ENCODE assay signal across 28 cellular contexts in the genomic region with DNA sequence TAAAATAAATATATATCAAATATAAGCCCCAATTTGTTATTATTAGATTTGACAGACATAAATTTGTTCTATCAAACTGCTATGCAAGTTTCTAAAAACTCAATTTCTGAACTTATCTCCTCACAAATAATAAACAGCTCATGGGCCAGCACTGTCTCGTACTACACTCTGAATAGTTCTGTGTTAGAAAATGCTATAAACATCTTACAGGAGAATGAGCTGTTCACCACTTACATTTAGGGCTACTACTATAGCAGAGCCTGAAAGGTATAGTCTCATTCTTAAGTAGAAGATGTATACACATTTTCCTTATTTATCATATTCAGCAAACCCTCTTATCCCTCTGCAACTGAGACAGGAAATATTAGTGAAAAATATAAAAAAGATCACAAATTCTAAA. TPM values are rescaled to one million over a fixed set of nuclear protein-coding genes. Genes with fewer than 3 reads are reported as not detected.
"Had no signal": no experiment of that assay in that cellular context is flagged by ENCODE, and none has a peak within 500 bp of the region (broad histone marks: within the 10 kb centered on the region; RNA-seq: fewer than 3 reads in every experiment).

No MANE protein-coding gene starts in this region.

- H3K27me3 Mint-ChIP-seq: activated CD4-positive, alpha-beta memory T cell treated with anti-CD3 and anti-CD28 coated beads, Interleukin-2, amount 10 ng/mL, durations not matched to agents 7 days and 5 days had no signal

- H3K4me1 ChIP-seq: breast epithelium, sigmoid colon, suprapubic skin, transverse colon, uterus had no signal

- H3K9me3 Mint-ChIP-seq: activated CD4-positive, alpha-beta memory T cell treated with anti-CD3 and anti-CD28 coated beads, Interleukin-2, amount 10 ng/mL, durations not matched to agents 7 days and 5 days had no signal

- H3K4me1 Mint-ChIP-seq: mesothelial cell of epicardium had no signal

- ATAC-seq: foreskin keratinocyte, left lobe of liver, SK-N-SH treated with all-trans-retinoic acid at 6 μM for 48 hours had no signal

- H3K4me3 Mint-ChIP-seq: activated CD4-positive, alpha-beta memory T cell treated with anti-CD3 and anti-CD28 coated beads, Interleukin-2, amount 10 ng/mL, durations not matched to agents 7 days and 5 days; mesothelial cell of epicardium; nephron progenitor cell had no signal

- FAIRE-seq: astrocyte, keratinocyte had no signal

- H3K36me3 ChIP-seq: breast epithelium, sigmoid colon, suprapubic skin, transverse colon, uterus had no signal

- H3K27ac ChIP-seq: breast epithelium, coronary artery, foreskin keratinocyte, sigmoid colon, suprapubic skin, transverse colon, uterus, VCaP had no signal

- H3K27me3 ChIP-seq: breast epithelium, foreskin keratinocyte, sigmoid colon, suprapubic skin, transverse colon, uterus had no signal

- H3K9me3 ChIP-seq: breast epithelium, sigmoid colon, suprapubic skin, transverse colon, uterus had no signal

- DNase-seq: activated CD4-positive, alpha-beta memory T cell treated with anti-CD3 and anti-CD28 coated beads, Interleukin-2, amount 10 ng/mL, durations not matched to agents 7 days and 5 days; activated CD4-positive, alpha-beta T cell treated with anti-CD3 and anti-CD28 coated beads for 4 hours; activated gamma-delta T cell treated with Interleukin-2 at 50 U/mL for 16 hours; foreskin keratinocyte; nephron progenitor cell; occipital lobe; posterior cingulate gyrus; sigmoid colon; stimulated activated CD4-positive, alpha-beta T cell treated with anti-CD3 and anti-CD28 coated beads, Interleukin-4, amount 100 ng/mL, for 4 hours; stimulated activated naive CD4-positive, alpha-beta T cell treated with Interleukin-2 at 50 U/mL for 16 hours; T1000; transverse colon; uterus had no signal

- H3K4me3 ChIP-seq: breast epithelium, coronary artery, lung, sigmoid colon, suprapubic skin, transverse colon, uterus had no signal

- H3K27ac Mint-ChIP-seq: activated CD4-positive, alpha-beta memory T cell treated with anti-CD3 and anti-CD28 coated beads, Interleukin-2, amount 10 ng/mL, durations not matched to agents 7 days and 5 days; mesothelial cell of epicardium; nephron progenitor cell had no signal

RNA-seq across cellular contexts. Expression of a gene that starts 18.2 kb away (rescaled TPM):
- total RNA-seq: activated CD4-positive, alpha-beta memory T cell treated with anti-CD3 and anti-CD28 coated beads, Interleukin-2, amount 10 ng/mL, durations not matched to agents 7 days and 5 days; astrocyte; breast epithelium; epithelial cell of proximal tubule; fibroblast of lung; foreskin keratinocyte; left lobe of liver; lung; mesothelial cell of epicardium; occipital lobe; renal cortical epithelial cell; sigmoid colon; T-helper 1 cell treated with Interleukin-12 subunit alpha and Interleukin-12 subunit beta and Interleukin-4 antibody, amounts not matched to agents 30 ng/mL and 1 ng/mL, for 36 hours; transverse colon; uterus had no signal
- polyA plus RNA-seq: adipose tissue, fibroblast of lung, foreskin keratinocyte, keratinocyte had no signal
